ENCODE assay signal across 2 cellular contexts in genomic region chr10:46907186-46907585, GRCh38. TPM values are rescaled to one million over a fixed set of nuclear protein-coding genes. Genes with fewer than 3 reads are reported as not detected.
"Had no signal": no experiment of that assay in that cellular context is flagged by ENCODE, and none has a peak within 500 bp of the region (broad histone marks: within the 10 kb centered on the region; RNA-seq: fewer than 3 reads in every experiment).

No MANE protein-coding gene starts in this region.

RNA-seq across cellular contexts. Expression of gene PTPN20, which starts 4.0 kb away (rescaled TPM):
- total RNA-seq: neural crest cell had no signal
- polyA plus RNA-seq: mammary epithelial cell had no signal
